9 cellular contexts compared by ENCODE assay signal in genomic region chr6:90131614-90132423, GRCh38.
DNase-seq lines count a peak whose midpoint lies in the region; ATAC-seq and TF ChIP-seq lines count a peak whose summit lies in the region.
"Had no signal": no experiment of that assay in that cellular context is flagged by ENCODE, and none has a peak within 500 bp of the region (broad histone marks: within the 10 kb centered on the region; RNA-seq: fewer than 3 reads in every experiment).

No MANE protein-coding gene starts in this region.

- peaks cover 51% of the 10 kb centered on the region for H3K36me3 Mint-ChIP-seq in activated CD4-positive, alpha-beta T cell treated with anti-CD3 and anti-CD28 coated beads for 36 hours (ENCODE audit: low read depth)
- no peaks in the 10 kb centered on the region for H3K36me3 Mint-ChIP-seq in nephron progenitor cell (ENCODE audit: low read depth)

- peak; percentile 49 for ATAC-seq in activated CD4-positive, alpha-beta T cell treated with anti-CD3 and anti-CD28 coated beads for 36 hours
- ATAC-seq in SK-N-SH treated with all-trans-retinoic acid at 6 μM for 48 hours, result peak; percentile 84

- H3K4me1 Mint-ChIP-seq in activated CD4-positive, alpha-beta T cell treated with anti-CD3 and anti-CD28 coated beads for 36 hours, result peaks cover 61% of the 10 kb centered on the region
- H3K4me1 Mint-ChIP-seq in nephron progenitor cell, result peaks cover 27% of the 10 kb centered on the region

- H3K4me3 Mint-ChIP-seq in activated CD4-positive, alpha-beta T cell treated with anti-CD3 and anti-CD28 coated beads for 36 hours, result no peak overlapping the region
- H3K4me3 Mint-ChIP-seq in nephron progenitor cell, result no peak overlapping the region

- DNase-seq in activated CD4-positive, alpha-beta T cell treated with anti-CD3 and anti-CD28 coated beads for 36 hours, result no peak
- DNase-seq in activated CD4-positive, alpha-beta T cell treated with anti-CD3 and anti-CD28 coated beads, Interleukin-2, amount 50 U/mL, for 48 hours, result no peak
- peak; percentile 59 for DNase-seq in globus pallidus (ENCODE audit: low spot score)
- peak; percentile 90 for DNase-seq in stromal cell of bone marrow (ENCODE audit: low read depth)
- DNase-seq in NCI-H345 (lab: John Stamatoyannopoulos, UW), result no peak
- no peak for DNase-seq in NCI-H1436 treated with DMSO at 0.1 percent for 48 hours (lab: John Stamatoyannopoulos, UW)
- DNase-seq in nephron progenitor cell, result no peak
- DNase-seq: NCI-H2029 had no signal

- CTCF ChIA-PET in activated CD4-positive, alpha-beta T cell treated with anti-CD3 and anti-CD28 coated beads for 36 hours (lab: Charles Lee), result interaction anchor here (0.6 to 1.8 kb wide), 7 partner anchors 9 to 371 kb away, joined by 3 to 6 read pairs (median 3); no protein-coding TSS in a partner anchor

- H3K9me3 Mint-ChIP-seq in activated CD4-positive, alpha-beta T cell treated with anti-CD3 and anti-CD28 coated beads for 36 hours (ENCODE audit: low read depth), result no peaks in the 10 kb centered on the region
- no peaks in the 10 kb centered on the region for H3K9me3 Mint-ChIP-seq in nephron progenitor cell

- H3K27me3 Mint-ChIP-seq in activated CD4-positive, alpha-beta T cell treated with anti-CD3 and anti-CD28 coated beads for 36 hours, result no peaks in the 10 kb centered on the region
- no peaks in the 10 kb centered on the region for H3K27me3 Mint-ChIP-seq in nephron progenitor cell (ENCODE audit: low read depth, poor library complexity)

- POLR2A ChIA-PET in activated CD4-positive, alpha-beta T cell treated with anti-CD3 and anti-CD28 coated beads for 36 hours (lab: Charles Lee), result no interaction called here

- TF ChIP-seq CTCF in nephron progenitor cell (IDR thresholded peaks at IDR 0.05), result no peak

- intact Hi-C loops in activated CD4-positive, alpha-beta T cell treated with anti-CD3 and anti-CD28 coated beads for 36 hours (cut with DNase I, micrococcal nuclease), result no loop called here

- peak overlapping the region; percentile 37 for H3K27ac Mint-ChIP-seq in activated CD4-positive, alpha-beta T cell treated with anti-CD3 and anti-CD28 coated beads for 36 hours
- no peak overlapping the region for H3K27ac Mint-ChIP-seq in nephron progenitor cell

TF ChIP-seq in SK-N-SH treated with all-trans-retinoic acid at 6 μM for 48 hours, 23 proteins besides CTCF, POLR2A, EP300 and RAD21:
- peak; percentile 48; the same call in 1 of the 2 replicates for TF ChIP-seq TCF4 (CRISPR knock-in tag; IDR thresholded peaks at IDR 0.05; ENCODE audit: borderline replicate concordance)
- no peak for TF ChIP-seq ZNF8 (CRISPR knock-in tag; IDR thresholded peaks at IDR 0.05)
- TF ChIP-seq BACH2 (CRISPR knock-in tag; IDR thresholded peaks at IDR 0.05; ENCODE audit: borderline replicate concordance), result no peak
- TF ChIP-seq OSR1 (CRISPR knock-in tag; IDR thresholded peaks at IDR 0.05), result no peak
- TF ChIP-seq ISL1 (CRISPR knock-in tag; IDR thresholded peaks at IDR 0.05), result peak; percentile 68
- no peak for TF ChIP-seq ESRRG (CRISPR knock-in tag; IDR thresholded peaks at IDR 0.05)
- no peak for TF ChIP-seq ZC3H10 (CRISPR knock-in tag; IDR thresholded peaks at IDR 0.05)
- no peak for TF ChIP-seq CREB5 (CRISPR knock-in tag; IDR thresholded peaks at IDR 0.05; ENCODE audit: low read depth)

Comparison
In these comparisons a context has a peak if more than half of its experiments do, and no peak if none do; other contexts are left out.
1. DNase-seq: peak in globus pallidus (single experiment) and stromal cell of bone marrow (single experiment); none in activated CD4-positive, alpha-beta T cell treated with anti-CD3 and anti-CD28 coated beads for 36 hours (single experiment), activated CD4-positive, alpha-beta T cell treated with anti-CD3 and anti-CD28 coated beads, Interleukin-2, amount 50 U/mL, for 48 hours (0 of 2), NCI-H345 (single experiment), NCI-H1436 treated with DMSO at 0.1 percent for 48 hours (single experiment) and nephron progenitor cell (single experiment).